15 cellular contexts compared by ENCODE assay signal in genomic region chr12:10884086-10884725, GRCh38. TPM values are rescaled to one million over a fixed set of nuclear protein-coding genes. Genes with fewer than 3 reads are reported as not detected.
DNase-seq lines count a peak whose midpoint lies in the region; ATAC-seq and TF ChIP-seq lines count a peak whose summit lies in the region.
"Had no signal": no experiment of that assay in that cellular context is flagged by ENCODE, and none has a peak within 500 bp of the region (broad histone marks: within the 10 kb centered on the region; RNA-seq: fewer than 3 reads in every experiment).

PRH1 (minus strand) TSS chr12:10884255; CDS start chr12:10884217, 38 bp downstream.

- H3K27ac Mint-ChIP-seq in activated T-cell treated with anti-CD3 and anti-CD28 coated beads, Interleukin-2, amount 50 U/mL, for 72 hours, result no peak within 1 kb of the TSS
- no peak within 1 kb of the TSS for H3K27ac Mint-ChIP-seq in natural killer cell

- no peaks in the 10 kb centered on the region for H3K9me3 Mint-ChIP-seq in activated T-cell treated with anti-CD3 and anti-CD28 coated beads, Interleukin-2, amount 50 U/mL, for 72 hours
- no peaks in the 10 kb centered on the region for H3K9me3 Mint-ChIP-seq in natural killer cell

- intact Hi-C loops in dorsolateral prefrontal cortex (cut with DNase I), result no loop called here
- intact Hi-C loops in natural killer cell (cut with micrococcal nuclease), result no loop called here

- H3K27ac ChIP-seq in dorsolateral prefrontal cortex (no peak within 1 kb of the TSS), upper lobe of left lung (no peak within 1 kb of the TSS)

- no peaks in the 10 kb centered on the region for H3K9me3 ChIP-seq in upper lobe of left lung

- H3K27me3 Mint-ChIP-seq in activated T-cell treated with anti-CD3 and anti-CD28 coated beads, Interleukin-2, amount 50 U/mL, for 72 hours (ENCODE audit: low read depth), result no peaks in the 10 kb centered on the region
- H3K27me3 Mint-ChIP-seq in natural killer cell (ENCODE audit: low read depth in 2 of 2), result no peaks in the 10 kb centered on the region

- TF ChIP-seq POLR2A in upper lobe of left lung (IDR thresholded peaks at IDR 0.05), result no peak

- H3K36me3 Mint-ChIP-seq in activated T-cell treated with anti-CD3 and anti-CD28 coated beads, Interleukin-2, amount 50 U/mL, for 72 hours (ENCODE audit: insufficient read depth in 2 of 2), result peaks cover 0 to 2% of the 10 kb centered on the region in 2 donors
- no peaks in the 10 kb centered on the region for H3K36me3 Mint-ChIP-seq in natural killer cell

- WGBS in upper lobe of left lung, 2 donors, result 96 to 98% methylated on average over 6 of the region's 6 CpGs

- no peak for TF ChIP-seq CTCF in dorsolateral prefrontal cortex (IDR thresholded peaks at IDR 0.05 in 54 of 56, conservative IDR thresholded peaks at IDR 0.05 in 2 of 56; ENCODE audit: low read depth in 1 of 56, partially characterized antibody in 56 of 56)
- TF ChIP-seq CTCF in natural killer cell (IDR thresholded peaks at IDR 0.05), result no peak
- TF ChIP-seq CTCF in upper lobe of left lung (IDR thresholded peaks at IDR 0.05), result no peak

- DNase-seq in activated T-cell treated with anti-CD3 and anti-CD28 coated beads, Interleukin-2, amount 50 U/mL, for 72 hours, result no peak
- DNase-seq in activated T-cell treated with anti-CD3 and anti-CD28 coated beads, Interleukin-2, amount 50 U/mL, for 48 hours, result no peak
- no peak for DNase-seq in dorsolateral prefrontal cortex
- DNase-seq in natural killer cell, result no peak
- no peak for DNase-seq in upper lobe of left lung
- no peak for DNase-seq in central memory CD4-positive, alpha-beta T cell
- DNase-seq in NOMO-1 (lab: John Stamatoyannopoulos, UW; ENCODE audit: unreplicated experiment in 2 of 2), result no peak
- DNase-seq in SHP77 treated with DMSO at 0.1 percent for 48 hours (lab: John Stamatoyannopoulos, UW), result no peak
- DNase-seq: activated gamma-delta T cell, cerebellar nuclear complex, DMS79, NCI-H1105 treated with DMSO at 0.1 percent for 48 hours, NCI-H526 treated with DMSO at 0.1 percent for 48 hours, Right ventricle myocardium superior, substantia nigra had no signal

- H3K36me3 ChIP-seq in upper lobe of left lung, result no peaks in the 10 kb centered on the region

- TF ChIP-seq EP300 in upper lobe of left lung (IDR thresholded peaks at IDR 0.05), result no peak

- H3K4me3 Mint-ChIP-seq in activated T-cell treated with anti-CD3 and anti-CD28 coated beads, Interleukin-2, amount 50 U/mL, for 72 hours, result no peak within 1 kb of the TSS
- H3K4me3 Mint-ChIP-seq in natural killer cell, result no peak within 1 kb of the TSS

- no peak for ATAC-seq in activated T-cell treated with anti-CD3 and anti-CD28 coated beads, Interleukin-2, amount 50 U/mL, for 72 hours (replicated peaks in 1 of 2)
- ATAC-seq in natural killer cell (no peak), upper lobe of left lung (ENCODE audit: low FRiP score in 2 of 2) (no peak)

- no peak within 1 kb of the TSS for H3K4me3 ChIP-seq in dorsolateral prefrontal cortex
- no peak within 1 kb of the TSS for H3K4me3 ChIP-seq in upper lobe of left lung

- H3K4me1 Mint-ChIP-seq in activated T-cell treated with anti-CD3 and anti-CD28 coated beads, Interleukin-2, amount 50 U/mL, for 72 hours (ENCODE audit: low read depth), result no peaks in the 10 kb centered on the region
- peaks cover 0 to 14% of the 10 kb centered on the region in 2 donors for H3K4me1 Mint-ChIP-seq in natural killer cell

- H3K27me3 ChIP-seq in dorsolateral prefrontal cortex (no peaks in the 10 kb centered on the region), upper lobe of left lung (no peaks in the 10 kb centered on the region)

- H3K4me1 ChIP-seq in upper lobe of left lung, result no peaks in the 10 kb centered on the region

RNA-seq across cellular contexts. Expression of gene PRH1, which starts in this region (rescaled TPM):
- 10 to 100 TPM; 13.0 to 17.6 TPM for total RNA-seq in activated T-cell treated with anti-CD3 and anti-CD28 coated beads, Interleukin-2, amount 50 U/mL, for 72 hours
- 10 to 100 TPM; 20.3 to 65.2 (median 42.4) TPM for total RNA-seq in dorsolateral prefrontal cortex
- 10 to 100 TPM; 35.1 to 46.1 (median 40.6) TPM for total RNA-seq in natural killer cell
- 10 to 100 TPM in 5 of 6 donors, 1 to 10 TPM in 1; 6.5 to 43.9 (median 34.4) TPM for total RNA-seq in upper lobe of left lung
